8 cellular contexts compared by ENCODE assay signal in genomic region chr5:165209101-165209727, GRCh38.
DNase-seq lines count a peak whose midpoint lies in the region; ATAC-seq and TF ChIP-seq lines count a peak whose summit lies in the region.

No MANE protein-coding gene starts in this region.

- H3K36me3 ChIP-seq in DOHH2 (ENCODE audit: control insufficient read depth, low read length) = no peaks in the 10 kb centered on the region

- no peaks in the 10 kb centered on the region for H3K9me2 ChIP-seq in DOHH2 (replicated peaks; ENCODE audit: control insufficient read depth, low read length)

- no peak overlapping the region for H3K4me2 ChIP-seq in DOHH2 (ENCODE audit: low read length)

- no peaks in the 10 kb centered on the region for H3K4me1 ChIP-seq in DOHH2 (ENCODE audit: control insufficient read depth, low read length)

- no peaks in the 10 kb centered on the region for H3K79me2 ChIP-seq in DOHH2 (ENCODE audit: control insufficient read depth, low read length)

- DNase-seq in Kasumi-1 (lab: John Stamatoyannopoulos, UW) (peak; percentile 56 to 73), astrocyte of the hippocampus (ENCODE audit: low read depth, low spot score) (peak; percentile 50), lung microvascular endothelial cell (ENCODE audit: low read depth in 2 of 2) (peak; percentile 28 to 44), ecto neural progenitor cell (ENCODE audit: low spot score) (no peak)
- DNase-seq in stimulated activated CD4-positive, alpha-beta T cell treated with anti-CD3 and anti-CD28 coated beads, Interleukin-2, amount 100 ng/mL, for 24 hours = no peak

- no peaks in the 10 kb centered on the region for H3K9me3 ChIP-seq in DOHH2 (ENCODE audit: control insufficient read depth, insufficient read depth, low read length)

- H3K27ac ChIP-seq in DOHH2 (ENCODE audit: low read depth, low read length) = no peak overlapping the region

- H3F3A ChIP-seq in DOHH2 (ENCODE audit: control insufficient read depth, insufficient read depth) = no peaks in the 10 kb centered on the region

- H4K20me1 ChIP-seq in DOHH2 (ENCODE audit: control insufficient read depth, insufficient read depth, low read depth, low read length) = no peaks in the 10 kb centered on the region

- ATAC-seq in HG02571 (IDR thresholded peaks at IDR 0.05; ENCODE audit: unreplicated experiment) = no peak
- ATAC-seq in activated CD4-positive, CD25-positive, alpha-beta regulatory T cell treated with anti-CD3 and anti-CD28 coated beads, Interleukin-2, amount 50 U/mL, for 24 hours = no peak

- no peak overlapping the region for H3K4me3 ChIP-seq in DOHH2 (ENCODE audit: low read length)

- peak; percentile 73 for TF ChIP-seq CTCF in DOHH2 (IDR thresholded peaks at IDR 0.05; ENCODE audit: low read depth, low read length, poor library complexity, severe bottlenecking)

- no peaks in the 10 kb centered on the region for H3K27me3 ChIP-seq in DOHH2 (ENCODE audit: control insufficient read depth, low read length)

Comparison
In these comparisons a context has a peak if more than half of its experiments do, and no peak if none do; other contexts are left out.
1. DNase-seq: peak in Kasumi-1 (2 of 2), astrocyte of the hippocampus (single experiment) and lung microvascular endothelial cell (2 of 2); none in stimulated activated CD4-positive, alpha-beta T cell treated with anti-CD3 and anti-CD28 coated beads, Interleukin-2, amount 100 ng/mL, for 24 hours (0 of 2) and ecto neural progenitor cell (single experiment).